ENCODE assay signal across 26 cellular contexts in the genomic region with DNA sequence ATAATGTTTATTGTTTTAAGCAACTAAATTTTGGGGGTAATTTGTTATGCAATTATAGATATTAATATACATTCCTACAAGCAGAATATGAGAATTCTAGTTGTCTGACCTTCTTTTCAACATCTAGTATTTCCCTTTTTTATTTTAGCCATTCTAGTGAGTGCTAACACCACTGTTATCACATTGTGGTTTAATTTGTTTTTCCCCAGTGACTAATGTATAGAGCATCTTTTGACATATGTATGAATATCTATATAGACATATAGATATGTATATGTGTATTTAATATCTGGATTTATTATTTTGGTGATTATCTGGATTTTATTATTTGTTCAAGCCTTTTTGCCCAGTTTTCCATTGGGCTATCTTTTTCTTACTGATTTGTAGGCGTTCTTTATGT.
"Had no signal": no experiment of that assay in that cellular context is flagged by ENCODE, and none has a peak within 500 bp of the region (broad histone marks: within the 10 kb centered on the region; RNA-seq: fewer than 3 reads in every experiment).

No MANE protein-coding gene starts in this region.

- H3K4me3 Mint-ChIP-seq: activated CD4-positive, alpha-beta T cell treated with anti-CD3 and anti-CD28 coated beads for 36 hours; activated CD8-positive, alpha-beta memory T cell treated with anti-CD3 and anti-CD28 coated beads, Interleukin-2, amount 10 ng/mL, durations not matched to agents 7 days and 5 days; activated CD8-positive, alpha-beta T cell treated with anti-CD3 and anti-CD28 coated beads, Interleukin-2, amount 10 ng/mL, durations not matched to agents 7 days and 5 days; activated naive CD4-positive, alpha-beta T cell treated with anti-CD3 and anti-CD28 coated beads, Interleukin-2, amount 50 U/mL, for 24 hours; central memory CD8-positive, alpha-beta T cell; dendritic cell treated with granulocyte-macrophage colony-stimulating factor and Interleukin-4, amounts not matched to agents 40 ng/mL and 50 ng/mL, for 4 days had no signal

- DNase-seq: activated CD4-positive, alpha-beta T cell treated with anti-CD3 and anti-CD28 coated beads for 36 hours; activated CD4-positive, CD25-positive, alpha-beta regulatory T cell; activated CD8-positive, alpha-beta memory T cell treated with anti-CD3 and anti-CD28 coated beads, Interleukin-2, amount 10 ng/mL, durations not matched to agents 7 days and 5 days; activated CD8-positive, alpha-beta T cell treated with anti-CD3 and anti-CD28 coated beads, Interleukin-2, amount 10 ng/mL, durations not matched to agents 7 days and 5 days; activated T-cell treated with anti-CD3 and anti-CD28 coated beads, Interleukin-2, amount 50 U/mL, for 48 hours; anterior cingulate cortex; esophagus squamous epithelium; foreskin melanocyte; glutamatergic neuron; islet precursor cell; left ventricle myocardium inferior; nucleus accumbens; pancreas; sigmoid colon; small intestine; stimulated activated CD4-positive, alpha-beta T cell treated with anti-CD3 and anti-CD28 coated beads, Interleukin-4, amount 100 ng/mL, for 4 hours; stimulated activated CD8-positive, alpha-beta memory T cell treated with anti-CD3 and anti-CD28 coated beads, Interleukin-4, amount 100 ng/mL, for 48 hours; stimulated activated naive CD4-positive, alpha-beta T cell; testis; trophoblast cell had no signal

- H3K9me3 Mint-ChIP-seq: activated naive CD4-positive, alpha-beta T cell treated with anti-CD3 and anti-CD28 coated beads, Interleukin-2, amount 50 U/mL, for 24 hours; activated T-helper 2 cell treated with anti-CD3 and anti-CD28 coated beads, Interferon-gamma antibody, Interleukin-2, Interleukin-4, amounts not matched to agents 10 μg/mL and 5 μg/mL and 100 μg/mL, durations not matched to agents 14 hours and 24 hours and 36 hours; central memory CD8-positive, alpha-beta T cell; dendritic cell treated with granulocyte-macrophage colony-stimulating factor and Interleukin-4, amounts not matched to agents 40 ng/mL and 50 ng/mL, for 4 days had no signal

- H3K27me3 Mint-ChIP-seq: activated CD4-positive, alpha-beta T cell treated with anti-CD3 and anti-CD28 coated beads for 36 hours; activated CD8-positive, alpha-beta memory T cell treated with anti-CD3 and anti-CD28 coated beads, Interleukin-2, amount 10 ng/mL, durations not matched to agents 7 days and 5 days; activated naive CD4-positive, alpha-beta T cell treated with anti-CD3 and anti-CD28 coated beads, Interleukin-2, amount 50 U/mL, for 24 hours; central memory CD8-positive, alpha-beta T cell; dendritic cell treated with granulocyte-macrophage colony-stimulating factor and Interleukin-4, amounts not matched to agents 40 ng/mL and 50 ng/mL, for 4 days had no signal

- H3K27ac Mint-ChIP-seq: activated naive CD4-positive, alpha-beta T cell treated with anti-CD3 and anti-CD28 coated beads, Interleukin-2, amount 50 U/mL, for 24 hours; activated T-helper 2 cell treated with anti-CD3 and anti-CD28 coated beads, Interferon-gamma antibody, Interleukin-2, Interleukin-4, amounts not matched to agents 10 μg/mL and 5 μg/mL and 100 μg/mL, durations not matched to agents 14 hours and 24 hours and 36 hours; dendritic cell treated with granulocyte-macrophage colony-stimulating factor and Interleukin-4, amounts not matched to agents 40 ng/mL and 50 ng/mL, for 4 days had no signal

- H3K9me3 ChIP-seq: esophagus squamous epithelium, pancreas, prostate gland, sigmoid colon, testis had no signal

- H3K27ac ChIP-seq: epithelial cell of prostate, esophagus squamous epithelium, left ventricle myocardium inferior, pancreas, prostate gland, sigmoid colon, testis had no signal

- ATAC-seq: activated CD4-positive, alpha-beta T cell treated with anti-CD3 and anti-CD28 coated beads for 36 hours; activated CD8-positive, alpha-beta memory T cell treated with anti-CD3 and anti-CD28 coated beads, Interleukin-2, amount 10 ng/mL, durations not matched to agents 7 days and 5 days; activated CD8-positive, alpha-beta T cell treated with anti-CD3 and anti-CD28 coated beads, Interleukin-2, amount 10 ng/mL, durations not matched to agents 7 days and 5 days; pancreas had no signal

- H3K27me3 ChIP-seq: esophagus squamous epithelium, pancreas, sigmoid colon, testis had no signal
